In the genomic region with DNA sequence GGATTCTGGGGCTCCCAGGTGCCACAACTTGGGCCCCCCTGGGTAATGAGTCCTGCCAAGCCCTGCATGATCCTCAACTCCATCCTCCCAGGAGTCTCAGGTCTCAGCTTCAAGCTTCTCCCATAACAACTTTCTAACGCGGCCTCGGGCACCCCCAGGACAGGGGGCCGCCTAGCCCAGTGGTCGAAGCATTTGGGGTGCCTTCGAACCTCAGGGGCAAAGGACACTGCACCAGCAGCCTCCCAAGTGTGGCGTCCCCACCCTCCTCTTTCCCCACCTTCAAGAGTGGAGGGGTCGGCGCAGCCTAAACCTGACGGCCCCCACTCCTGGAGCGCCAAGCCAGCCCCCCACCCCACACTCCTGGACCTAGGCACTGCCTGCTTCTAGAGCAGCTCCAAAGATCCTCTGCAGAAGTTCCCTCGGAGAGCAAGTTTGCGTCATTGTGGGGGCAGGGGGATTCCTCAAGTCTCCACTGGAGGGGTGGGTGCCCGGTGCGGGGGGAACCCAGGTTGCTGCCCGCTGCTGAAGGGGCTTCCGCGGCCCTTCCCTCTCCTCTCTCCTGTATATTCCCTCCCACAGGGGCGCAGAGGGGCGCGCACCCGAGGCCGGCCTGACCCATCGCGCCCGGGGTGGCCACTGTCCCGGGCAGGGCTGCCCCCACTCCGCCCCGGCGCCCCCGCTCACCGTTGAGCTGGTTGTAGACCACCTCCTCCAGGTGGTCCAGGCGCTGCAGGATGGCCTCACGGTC, we compare ENCODE assay signal across 17 cellular contexts. TPM values are rescaled to one million over a fixed set of nuclear protein-coding genes. Genes with fewer than 3 reads are reported as not detected.
A peak's percentile ranks its signal among the peaks of the same experiment; 100 is the strongest.
DNase-seq lines count a peak whose midpoint lies in the region; ATAC-seq, FAIRE-seq and TF ChIP-seq lines count a peak whose summit lies in the region.
"Had no signal": no experiment of that assay in that cellular context is flagged by ENCODE, and none has a peak within 500 bp of the region (broad histone marks: within the 10 kb centered on the region; RNA-seq: fewer than 3 reads in every experiment).

No MANE protein-coding gene starts in this region.

- TF ChIP-seq CTCF in brain (conservative IDR thresholded peaks at IDR 0.05) (no peak), kidney (IDR thresholded peaks at IDR 0.05; ENCODE audit: borderline replicate concordance, extremely low read depth, insufficient read depth) (no peak)

- H3K4me3 Mint-ChIP-seq in stimulated activated naive CD8-positive, alpha-beta T cell treated with anti-CD3 and anti-CD28 coated beads, Interleukin-15, amount 100 ng/mL, for 72 hours = peak overlapping the region; percentile 39 to 68
- peak overlapping the region; percentile 39 to 72 (median 56) for H3K4me3 Mint-ChIP-seq in brain

- peaks cover 0 to 6% of the 10 kb centered on the region in 2 donors for H3K9me3 Mint-ChIP-seq in stimulated activated naive CD8-positive, alpha-beta T cell treated with anti-CD3 and anti-CD28 coated beads, Interleukin-15, amount 100 ng/mL, for 72 hours
- peaks cover 0 to 20% (median 7%) of the 10 kb centered on the region in 5 experiments for H3K9me3 Mint-ChIP-seq in brain

- no peak overlapping the region for H3K27ac Mint-ChIP-seq in stimulated activated naive CD8-positive, alpha-beta T cell treated with anti-CD3 and anti-CD28 coated beads, Interleukin-15, amount 100 ng/mL, for 72 hours
- peak overlapping the region in 1 of 5 experiments; percentile 33 for H3K27ac Mint-ChIP-seq in brain

- H3K36me3 Mint-ChIP-seq in brain = no peaks in the 10 kb centered on the region

- no peak for ATAC-seq in stimulated activated naive CD8-positive, alpha-beta T cell treated with anti-CD3 and anti-CD28 coated beads, Interleukin-15, amount 100 ng/mL, for 72 hours
- ATAC-seq in stimulated activated naive CD8-positive, alpha-beta T cell treated with anti-CD3 and anti-CD28 coated beads, Interleukin-15, Interleukin-2, amounts not matched to agents 100 U/mL and 50 U/mL, for 24 hours = no peak
- no peak for ATAC-seq in esophagus mucosa
- ATAC-seq: HepG2 had no signal

- no peak overlapping the region for H3K27ac ChIP-seq in kidney (ENCODE audit: low read depth in 2 of 2, low read length in 2 of 2)
- H3K27ac ChIP-seq: heart right ventricle, right lobe of liver had no signal

- H3K4me1 Mint-ChIP-seq in stimulated activated naive CD8-positive, alpha-beta T cell treated with anti-CD3 and anti-CD28 coated beads, Interleukin-15, amount 100 ng/mL, for 72 hours = peaks cover 32% of the 10 kb centered on the region
- H3K4me1 Mint-ChIP-seq in brain = peaks cover 26% of the 10 kb centered on the region

- no peaks in the 10 kb centered on the region for H3K9me3 ChIP-seq in kidney (ENCODE audit: control insufficient read depth in 1 of 2, low read length in 2 of 2)
- H3K9me3 ChIP-seq: esophagus muscularis mucosa, heart right ventricle, right lobe of liver had no signal

- H3K4me3 ChIP-seq in kidney (ENCODE audit: low read length in 2 of 2) = no peak overlapping the region
- H3K4me3 ChIP-seq: heart right ventricle, right lobe of liver had no signal

- intact Hi-C loops in kidney (cut with DNase I) = no loop called here

- DNase-seq in stimulated activated naive CD8-positive, alpha-beta T cell treated with anti-CD3 and anti-CD28 coated beads, Interleukin-15, amount 100 ng/mL, for 72 hours = no peak
- no peak for DNase-seq in stimulated activated naive CD8-positive, alpha-beta T cell treated with anti-CD3 and anti-CD28 coated beads, Interleukin-15, Interleukin-2, amounts not matched to agents 100 U/mL and 50 U/mL, for 24 hours
- DNase-seq in kidney (peak; percentile 61), OCI-M1 (lab: John Stamatoyannopoulos, UW) (no peak), NCI-H510A (lab: John Stamatoyannopoulos, UW) (no peak), hepatic stellate cell (ENCODE audit: low spot score) (no peak)
- DNase-seq: activated CD4-positive, CD25-positive, alpha-beta regulatory T cell treated with anti-CD3 and anti-CD28 coated beads, Interleukin-2, amount 50 U/mL, for 72 hours; COR-L47; heart right ventricle; NCI-H1694 treated with DMSO at 0.1 percent for 48 hours; NCI-H524; right lobe of liver; SHP77 treated with DMSO at 0.1 percent for 48 hours had no signal

- no peaks in the 10 kb centered on the region for H3K36me3 ChIP-seq in kidney (ENCODE audit: control insufficient read depth in 1 of 2, insufficient read depth in 2 of 2, low read length in 2 of 2)
- H3K36me3 ChIP-seq: esophagus muscularis mucosa, heart right ventricle, right lobe of liver had no signal

- FAIRE-seq in kidney (lab: Jason Lieb, UNC) = no peak
- FAIRE-seq: HepG2 had no signal

- peaks cover 0 to 8% of the 10 kb centered on the region in 2 donors for H3K4me1 ChIP-seq in kidney (ENCODE audit: control insufficient read depth in 1 of 2, insufficient read depth in 1 of 2, low read depth in 1 of 2, low read length in 2 of 2)
- H3K4me1 ChIP-seq: right lobe of liver had no signal

- peaks cover 70% of the 10 kb centered on the region for H3K27me3 Mint-ChIP-seq in stimulated activated naive CD8-positive, alpha-beta T cell treated with anti-CD3 and anti-CD28 coated beads, Interleukin-15, amount 100 ng/mL, for 72 hours
- H3K27me3 Mint-ChIP-seq in brain = peaks cover 25% of the 10 kb centered on the region

- H3K9ac ChIP-seq in kidney (ENCODE audit: low read length in 2 of 2) = no peak overlapping the region

RNA-seq across cellular contexts. Expression of a gene that starts 0.9 kb away (rescaled TPM):
- polyA plus RNA-seq in brain (ENCODE audit: insufficient read depth, low read depth, low replicate concordance) (17.7 TPM), kidney (ENCODE audit: insufficient read depth, low read depth, low replicate concordance) (4.8 TPM)
- total RNA-seq in kidney (20.7 TPM), esophagus mucosa (not detected)
- total RNA-seq: right lobe of liver had no signal
- polyA plus RNA-seq: HepG2 had no signal

Comparison
In these comparisons a context has a peak if more than half of its experiments do, and no peak if none do; other contexts are left out.
1. RNA of a gene that starts 0.9 kb away (total RNA-seq): 20.7 TPM in kidney (single experiment); not detected in esophagus mucosa (single experiment); every median in the first group is over 10 times any median in the second.